ENCODE assay signal across 21 cellular contexts in the genomic region with DNA sequence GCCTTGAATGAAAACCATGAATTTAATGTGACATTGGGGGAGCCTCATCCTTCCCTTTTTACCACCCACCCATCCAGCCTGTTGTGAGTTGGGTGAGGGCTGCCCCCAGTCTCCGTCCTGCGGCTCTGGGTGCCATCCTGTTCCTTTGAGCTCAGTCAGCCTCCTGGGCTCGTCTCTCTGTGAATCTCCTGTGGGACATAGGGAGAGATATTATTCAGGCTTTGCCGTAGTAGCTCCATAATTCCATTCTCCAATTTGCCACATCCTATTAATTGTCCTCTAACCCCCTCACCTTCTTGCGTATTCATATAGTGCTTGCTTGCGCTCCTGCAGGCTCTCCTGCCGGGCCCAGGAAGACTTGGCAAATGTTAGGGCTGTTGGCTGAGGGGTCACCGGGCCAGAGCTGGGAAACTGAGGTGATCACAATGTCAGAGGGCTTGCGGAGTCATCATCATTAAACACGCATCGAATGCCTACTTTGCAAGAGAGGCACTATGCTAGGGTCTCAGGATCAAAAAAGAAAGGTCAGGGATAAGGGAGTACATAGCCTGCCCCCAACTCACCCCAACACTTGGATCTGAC. TPM values are rescaled to one million over a fixed set of nuclear protein-coding genes. Genes with fewer than 3 reads are reported as not detected.
A peak's percentile ranks its signal among the peaks of the same experiment; 100 is the strongest.
DNase-seq lines count a peak whose midpoint lies in the region; ATAC-seq and TF ChIP-seq lines count a peak whose summit lies in the region.
"Had no signal": no experiment of that assay in that cellular context is flagged by ENCODE, and none has a peak within 500 bp of the region (broad histone marks: within the 10 kb centered on the region; RNA-seq: fewer than 3 reads in every experiment).

No MANE protein-coding gene starts in this region.

- H2AFZ ChIP-seq in osteoblast (ENCODE audit: low read length) = no peak overlapping the region

- H3K27me3 ChIP-seq in osteoblast (ENCODE audit: insufficient read depth, low read length) = no peaks in the 10 kb centered on the region
- H3K27me3 ChIP-seq: esophagus squamous epithelium, spleen, testis had no signal

- ATAC-seq in activated T-cell treated with anti-CD3 and anti-CD28 coated beads, Interleukin-2, amount 50 U/mL, for 72 hours (replicated peaks in 1 of 2) = no peak
- ATAC-seq: HCT116, left cardiac atrium had no signal

- DNase-seq in activated T-cell treated with anti-CD3 and anti-CD28 coated beads, Interleukin-2, amount 50 U/mL, for 72 hours = no peak
- no peak for DNase-seq in activated T-cell treated with anti-CD3 and anti-CD28 coated beads, Interleukin-2, amount 50 U/mL, for 48 hours
- DNase-seq in osteoblast (ENCODE audit: insufficient read length, low spot score, missing footprints) (peak; percentile 54), LoVo (ENCODE audit: low spot score) (no peak)
- DNase-seq in activated effector memory CD4-positive, alpha-beta T cell treated with anti-CD3 and anti-CD28 coated beads, Interleukin-2, amount 50 U/mL, for 16 hours = no peak
- DNase-seq in stimulated activated CD4-positive, alpha-beta T cell treated with anti-CD3 and anti-CD28 coated beads, Interleukin-2, amount 100 ng/mL, for 48 hours = no peak
- DNase-seq: activated CD4-positive, alpha-beta T cell treated with anti-CD3 and anti-CD28 coated beads, Interleukin-2, amount 50 U/mL, for 48 hours; esophagus squamous epithelium; left cardiac atrium; NCI-H1048; NCI-H2081; NCI-H446 treated with DMSO at 0.1 percent for 48 hours; stimulated activated CD8-positive, alpha-beta memory T cell treated with anti-CD3 and anti-CD28 coated beads, Interleukin-4, amount 100 ng/mL, for 48 hours had no signal

- no peak overlapping the region for H3K4me3 ChIP-seq in HEK293 (ENCODE audit: low read depth, low read length)
- H3K4me3 ChIP-seq in osteoblast (ENCODE audit: insufficient read depth, low read length) = no peak overlapping the region
- H3K4me3 ChIP-seq: cardiac muscle cell, spleen, testis had no signal

- TF ChIP-seq CTCF in HEK293 (tag by site-specific recombination; IDR thresholded peaks at IDR 0.05) (no peak), brain (conservative IDR thresholded peaks at IDR 0.05) (no peak), osteoblast (IDR thresholded peaks at IDR 0.05; ENCODE audit: extremely low read depth, low read depth, low read length) (no peak)

- peaks cover 44% of the 10 kb centered on the region for H3K79me2 ChIP-seq in osteoblast (ENCODE audit: insufficient read depth, low read length)

- H3K36me3 Mint-ChIP-seq in activated T-cell treated with anti-CD3 and anti-CD28 coated beads, Interleukin-2, amount 50 U/mL, for 72 hours (ENCODE audit: insufficient read depth in 2 of 2) = peaks cover 17 to 19% of the 10 kb centered on the region in 2 donors
- peaks cover 28% of the 10 kb centered on the region for H3K36me3 Mint-ChIP-seq in brain

- no peaks in the 10 kb centered on the region; the same call in 1 of the 2 replicates for H3K4me1 ChIP-seq in HEK293 (ENCODE audit: control insufficient read depth, insufficient read depth, low read length)
- H3K4me1 ChIP-seq in osteoblast (ENCODE audit: insufficient read depth, low read length) = peaks cover 27% of the 10 kb centered on the region

- no peak overlapping the region for H3K4me2 ChIP-seq in osteoblast (ENCODE audit: insufficient read depth, low read length)

- no peak overlapping the region for H3K27ac Mint-ChIP-seq in activated T-cell treated with anti-CD3 and anti-CD28 coated beads, Interleukin-2, amount 50 U/mL, for 72 hours
- peak overlapping the region in 3 of 5 experiments; percentile 59 to 89 (median 74) for H3K27ac Mint-ChIP-seq in brain

- POLR2A ChIA-PET in HEK293 (lab: Yijun Ruan, JAX) = interaction anchor here (1.3 to 2.5 kb wide), 4 partner anchors 18 to 44 kb away, joined by 5 to 12 read pairs (median 6); a partner anchor contains a TSS

- no peaks in the 10 kb centered on the region for H3K27me3 Mint-ChIP-seq in activated T-cell treated with anti-CD3 and anti-CD28 coated beads, Interleukin-2, amount 50 U/mL, for 72 hours (ENCODE audit: low read depth)
- H3K27me3 Mint-ChIP-seq in brain = peaks cover 32% of the 10 kb centered on the region

- peaks cover 31% of the 10 kb centered on the region for H3K4me1 Mint-ChIP-seq in activated T-cell treated with anti-CD3 and anti-CD28 coated beads, Interleukin-2, amount 50 U/mL, for 72 hours (ENCODE audit: low read depth)
- H3K4me1 Mint-ChIP-seq in brain = peaks cover 41% of the 10 kb centered on the region

- H3K9me3 ChIP-seq in HEK293 (ENCODE audit: control insufficient read depth, insufficient read depth, low read depth, low read length) (no peaks in the 10 kb centered on the region), osteoblast (ENCODE audit: low read depth, low read length) (no peaks in the 10 kb centered on the region)
- H3K9me3 ChIP-seq: esophagus squamous epithelium, spleen, testis had no signal

- H3K36me3 ChIP-seq in HEK293 (ENCODE audit: control insufficient read depth in 2 of 2, insufficient read depth in 1 of 2, low read length in 2 of 2) (peaks cover 7 to 46% of the 10 kb centered on the region in 2 experiments; a peak in 1 of 3 replicates), osteoblast (ENCODE audit: insufficient read depth, low read length) (peaks cover 27% of the 10 kb centered on the region)

- H3K4me3 Mint-ChIP-seq in activated T-cell treated with anti-CD3 and anti-CD28 coated beads, Interleukin-2, amount 50 U/mL, for 72 hours = peak overlapping the region; percentile 36 to 53
- H3K4me3 Mint-ChIP-seq in brain = peak overlapping the region in 4 of 5 experiments; percentile 22 to 99 (median 80)

- H3K27ac ChIP-seq in HEK293 (ENCODE audit: extremely low read depth, low read depth, low read length) = no peak overlapping the region
- no peak overlapping the region for H3K27ac ChIP-seq in osteoblast (ENCODE audit: low read depth, low read length)
- H3K27ac ChIP-seq: cardiac muscle cell, spleen, testis had no signal

- CTCF ChIA-PET in HEK293 (lab: Yijun Ruan, JAX) = interaction anchor here (1.3 kb wide), 1 partner anchor 21 kb away, joined by 5 read pairs; no protein-coding TSS in a partner anchor

- H3K9me3 Mint-ChIP-seq in activated T-cell treated with anti-CD3 and anti-CD28 coated beads, Interleukin-2, amount 50 U/mL, for 72 hours = peaks cover 0 to 3% of the 10 kb centered on the region in 2 donors
- peaks cover 0 to 2% (median 0%) of the 10 kb centered on the region in 5 experiments for H3K9me3 Mint-ChIP-seq in brain
- H3K9me3 Mint-ChIP-seq: CD4-positive, alpha-beta memory T cell had no signal

- H4K20me1 ChIP-seq in osteoblast (ENCODE audit: insufficient read depth, low read length) = peaks cover 16% of the 10 kb centered on the region

TF ChIP-seq in HEK293, 187 proteins besides CTCF, POLR2A, EP300 and RAD21:
- TF ChIP-seq TRIM28 (IDR thresholded peaks at IDR 0.05; ENCODE audit: borderline replicate concordance, low read length) (peak; percentile 72; the same call in 1 of the 2 replicates), ZNF776 (tag by site-specific recombination; IDR thresholded peaks at IDR 0.05; ENCODE audit: borderline replicate concordance) (no peak), IKZF3 (tag by site-specific recombination; IDR thresholded peaks at IDR 0.05) (no peak)

RNA-seq across cellular contexts. Expression of a gene that starts 0.7 kb away (rescaled TPM):
- total RNA-seq in activated T-cell treated with anti-CD3 and anti-CD28 coated beads, Interleukin-2, amount 50 U/mL, for 72 hours = 1 to 10 TPM; 1.5 to 1.9 TPM
- not detected for polyA plus RNA-seq in brain (ENCODE audit: insufficient read depth, low read depth, low replicate concordance)
- total RNA-seq in osteoblast = not detected in 2 replicates
- total RNA-seq: left cardiac atrium, mesenteric fat pad had no signal
- polyA plus RNA-seq: CD4-positive, alpha-beta memory T cell had no signal

RNA-seq across cellular contexts. Expression of a gene that starts 2.8 kb away (rescaled TPM):
- total RNA-seq in activated T-cell treated with anti-CD3 and anti-CD28 coated beads, Interleukin-2, amount 50 U/mL, for 72 hours = 100 to 1,000 TPM; 128 to 136 TPM
- 77.9 TPM for polyA plus RNA-seq in brain (ENCODE audit: insufficient read depth, low read depth, low replicate concordance)
- total RNA-seq in osteoblast = 82.9 and 86.3 TPM in 2 replicates

RNA-seq across cellular contexts. Expression of a gene that starts 3.0 kb away (rescaled TPM):
- total RNA-seq in activated T-cell treated with anti-CD3 and anti-CD28 coated beads, Interleukin-2, amount 50 U/mL, for 72 hours = 10 to 100 TPM; 74.3 to 84.9 TPM
- 65.7 TPM for polyA plus RNA-seq in brain (ENCODE audit: insufficient read depth, low read depth, low replicate concordance)
- 51.8 and 53.6 TPM in 2 replicates for total RNA-seq in osteoblast

RNA-seq across cellular contexts. Expression of a gene that starts 12.5 kb away (rescaled TPM):
- 1 to 10 TPM; 1.4 to 2.4 TPM for total RNA-seq in activated T-cell treated with anti-CD3 and anti-CD28 coated beads, Interleukin-2, amount 50 U/mL, for 72 hours
- 0.20 TPM for polyA plus RNA-seq in brain (ENCODE audit: insufficient read depth, low read depth, low replicate concordance)
- total RNA-seq in osteoblast = under 0.01 and 0.36 TPM in 2 replicates
- total RNA-seq: esophagus squamous epithelium, left cardiac atrium, mesenteric fat pad, spleen had no signal
- polyA plus RNA-seq: cardiac muscle cell had no signal

RNA-seq across cellular contexts. Expression of a gene that starts 19.2 kb away (rescaled TPM):
- 10 to 100 TPM; 46.9 to 63.1 TPM for total RNA-seq in activated T-cell treated with anti-CD3 and anti-CD28 coated beads, Interleukin-2, amount 50 U/mL, for 72 hours
- 19.5 TPM for polyA plus RNA-seq in brain (ENCODE audit: insufficient read depth, low read depth, low replicate concordance)
- 22.4 and 26.5 TPM in 2 replicates for total RNA-seq in osteoblast
